ENCODE assay signal across 8 cellular contexts in genomic region chr1:109773203-109773899, GRCh38. TPM values are rescaled to one million over a fixed set of nuclear protein-coding genes. Genes with fewer than 3 reads are reported as not detected.
A peak's percentile ranks its signal among the peaks of the same experiment; 100 is the strongest.
DNase-seq lines count a peak whose midpoint lies in the region; ATAC-seq, FAIRE-seq and TF ChIP-seq lines count a peak whose summit lies in the region.

No MANE protein-coding gene starts in this region.

- no peaks in the 10 kb centered on the region for H3K9me3 Mint-ChIP-seq in T-helper 2 cell treated with Interferon-gamma antibody and Interleukin-4, amounts not matched to agents 5 μg/mL and 100 μg/mL, for 36 hours

- H3K27me3 Mint-ChIP-seq in T-helper 2 cell treated with Interferon-gamma antibody and Interleukin-4, amounts not matched to agents 5 μg/mL and 100 μg/mL, for 36 hours (ENCODE audit: low read depth): peaks cover 3% of the 10 kb centered on the region

- DNase-seq in GF-D8 (lab: John Stamatoyannopoulos, UW) (peak; percentile 32), HFF-Myc (ENCODE audit: extremely low read depth, low read depth) (peak; percentile 64), NCI-H187 (lab: John Stamatoyannopoulos, UW) (peak; percentile 23 to 69), ascending aorta (ENCODE audit: low spot score in 2 of 2) (peak; percentile 53 to 91), hepatic stellate cell (ENCODE audit: low spot score) (peak; percentile 90), small intestine (peak; percentile 94)
- peak; percentile 65 for DNase-seq in T-helper 2 cell treated with Interferon-gamma antibody and Interleukin-4, amounts not matched to agents 5 μg/mL and 100 μg/mL, for 36 hours (ENCODE audit: low spot score)

- 46 to 47% (median 46%) methylated on average over 17 of the region's 17 CpGs for WGBS in small intestine, 3 donors

- TF ChIP-seq CTCF in HFF-Myc (IDR thresholded peaks at IDR 0.05; ENCODE audit: low read depth, low read length, missing control alignments): peak; percentile 88
- peak; percentile 87 to 89 (median 88) for TF ChIP-seq CTCF in ascending aorta (IDR thresholded peaks at IDR 0.05)

- no peaks in the 10 kb centered on the region for H3K36me3 ChIP-seq in ascending aorta
- H3K36me3 ChIP-seq in small intestine (ENCODE audit: control insufficient read depth in 2 of 2, insufficient read depth in 2 of 2, low read length in 2 of 2): no peaks in the 10 kb centered on the region

- intact Hi-C loops in ascending aorta (cut with DNase I): loop anchor here (1.0 to 5.0 kb wide), 3 partner anchors 36 to 227 kb away; no protein-coding TSS in a partner anchor

- H3K27me3 ChIP-seq in ascending aorta (no peaks in the 10 kb centered on the region), small intestine (ENCODE audit: control insufficient read depth in 2 of 2, insufficient read depth in 2 of 2, low read length in 2 of 2) (no peaks in the 10 kb centered on the region)

- no peaks in the 10 kb centered on the region for H3K9me3 ChIP-seq in ascending aorta
- no peaks in the 10 kb centered on the region for H3K9me3 ChIP-seq in small intestine (ENCODE audit: control insufficient read depth, low read depth)

- H3K4me1 ChIP-seq in ascending aorta (peaks cover 0 to 4% of the 10 kb centered on the region in 2 donors), small intestine (ENCODE audit: control insufficient read depth in 2 of 2, insufficient read depth in 1 of 2, low read depth in 1 of 2, low read length in 1 of 2) (peaks cover 0 to 2% of the 10 kb centered on the region in 2 donors)

- H3K4me3 ChIP-seq in HFF-Myc (replicated peaks; ENCODE audit: low read depth, low read length) (no peak overlapping the region), ascending aorta (no peak overlapping the region), small intestine (ENCODE audit: low read depth in 1 of 2, low read length in 2 of 2) (no peak overlapping the region)

- H3K4me1 Mint-ChIP-seq in T-helper 2 cell treated with Interferon-gamma antibody and Interleukin-4, amounts not matched to agents 5 μg/mL and 100 μg/mL, for 36 hours (ENCODE audit: low read depth): peaks cover 24% of the 10 kb centered on the region

- no peak for FAIRE-seq in small intestine (lab: Jason Lieb, UNC)

- no peak overlapping the region for H3K4me3 Mint-ChIP-seq in T-helper 2 cell treated with Interferon-gamma antibody and Interleukin-4, amounts not matched to agents 5 μg/mL and 100 μg/mL, for 36 hours

- ATAC-seq in HG03469 (IDR thresholded peaks at IDR 0.05; ENCODE audit: unreplicated experiment): no peak

- no peak overlapping the region for H3K27ac Mint-ChIP-seq in T-helper 2 cell treated with Interferon-gamma antibody and Interleukin-4, amounts not matched to agents 5 μg/mL and 100 μg/mL, for 36 hours

- no peaks in the 10 kb centered on the region for H3K36me3 Mint-ChIP-seq in T-helper 2 cell treated with Interferon-gamma antibody and Interleukin-4, amounts not matched to agents 5 μg/mL and 100 μg/mL, for 36 hours (ENCODE audit: low read depth)

- no peak overlapping the region for H3K27ac ChIP-seq in ascending aorta
- no peak overlapping the region for H3K27ac ChIP-seq in small intestine (ENCODE audit: low read depth in 1 of 2, low read length in 1 of 2)

RNA-seq across cellular contexts. Expression of gene EPS8L3, which starts 9.6 kb away (rescaled TPM):
- not detected for total RNA-seq in ascending aorta
- 100 to 1,000 TPM; 167 to 736 (median 425) TPM for polyA plus RNA-seq in small intestine

RNA-seq across cellular contexts. Expression of gene GSTM3, which starts 32.5 kb away (rescaled TPM):
- 59.2 TPM for total RNA-seq in ascending aorta
- 100 to 1,000 TPM in 1 of 3 donors, 10 to 100 TPM in 2; 71.6 to 169 (median 88.2) TPM for polyA plus RNA-seq in small intestine

Comparison
In these comparisons a context has a peak if more than half of its experiments do, and no peak if none do; other contexts are left out.
1. DNase-seq: peak in every context shown above with its lines; median percentile 94 in small intestine; 90 in hepatic stellate cell; 72 in ascending aorta; 65 in T-helper 2 cell treated with Interferon-gamma antibody and Interleukin-4, amounts not matched to agents 5 μg/mL and 100 μg/mL, for 36 hours; 64 in HFF-Myc; 46 in NCI-H187; 32 in GF-D8.